In the genomic region with DNA sequence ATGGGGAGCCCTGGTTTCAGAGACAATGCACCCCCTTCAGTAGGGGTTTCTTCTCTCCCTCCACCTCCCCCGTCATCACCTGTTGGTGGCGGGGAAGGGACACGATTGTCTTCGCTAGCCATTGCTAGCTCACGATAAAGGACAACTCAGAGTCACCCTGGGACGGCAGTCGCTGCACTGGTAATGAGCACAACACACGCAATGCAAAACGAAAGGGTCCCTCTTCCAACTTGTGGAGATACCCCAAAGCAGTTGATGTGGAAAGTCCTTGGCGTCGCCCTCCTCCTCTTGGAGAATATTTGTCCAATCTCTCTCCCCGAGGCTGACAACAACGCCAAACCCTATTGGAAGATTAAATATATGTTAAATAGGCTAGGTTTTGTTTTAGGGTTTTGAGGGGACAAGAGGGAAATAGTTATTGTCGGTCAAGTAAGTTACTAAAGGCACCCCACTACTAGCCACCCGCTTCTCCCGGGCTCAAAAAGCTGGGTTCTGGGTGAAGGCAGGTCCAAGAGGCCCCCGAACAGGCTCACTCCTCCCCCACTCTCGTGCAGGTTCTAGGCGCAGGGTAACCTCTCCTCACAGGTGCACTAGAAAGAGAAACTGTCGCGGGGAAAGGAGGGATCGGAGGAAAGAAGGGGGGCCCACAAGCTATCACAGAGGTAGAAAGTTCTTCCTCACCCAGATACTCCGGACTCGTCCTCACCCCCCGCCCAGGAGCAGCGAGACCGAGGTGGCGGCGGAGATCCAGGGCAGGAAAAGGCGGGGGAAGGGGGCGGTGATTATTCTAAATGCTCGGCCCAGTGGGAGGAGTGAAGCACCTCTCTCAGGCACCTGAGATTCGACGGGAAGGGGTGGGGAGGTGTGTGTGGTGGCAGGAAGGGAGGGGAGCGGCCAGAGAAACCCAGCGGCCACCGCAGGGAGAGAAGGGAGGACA, we compare ENCODE assay signal across 1 cellular context.
TF ChIP-seq lines count a peak whose summit lies in the region.

A gene with protein sequence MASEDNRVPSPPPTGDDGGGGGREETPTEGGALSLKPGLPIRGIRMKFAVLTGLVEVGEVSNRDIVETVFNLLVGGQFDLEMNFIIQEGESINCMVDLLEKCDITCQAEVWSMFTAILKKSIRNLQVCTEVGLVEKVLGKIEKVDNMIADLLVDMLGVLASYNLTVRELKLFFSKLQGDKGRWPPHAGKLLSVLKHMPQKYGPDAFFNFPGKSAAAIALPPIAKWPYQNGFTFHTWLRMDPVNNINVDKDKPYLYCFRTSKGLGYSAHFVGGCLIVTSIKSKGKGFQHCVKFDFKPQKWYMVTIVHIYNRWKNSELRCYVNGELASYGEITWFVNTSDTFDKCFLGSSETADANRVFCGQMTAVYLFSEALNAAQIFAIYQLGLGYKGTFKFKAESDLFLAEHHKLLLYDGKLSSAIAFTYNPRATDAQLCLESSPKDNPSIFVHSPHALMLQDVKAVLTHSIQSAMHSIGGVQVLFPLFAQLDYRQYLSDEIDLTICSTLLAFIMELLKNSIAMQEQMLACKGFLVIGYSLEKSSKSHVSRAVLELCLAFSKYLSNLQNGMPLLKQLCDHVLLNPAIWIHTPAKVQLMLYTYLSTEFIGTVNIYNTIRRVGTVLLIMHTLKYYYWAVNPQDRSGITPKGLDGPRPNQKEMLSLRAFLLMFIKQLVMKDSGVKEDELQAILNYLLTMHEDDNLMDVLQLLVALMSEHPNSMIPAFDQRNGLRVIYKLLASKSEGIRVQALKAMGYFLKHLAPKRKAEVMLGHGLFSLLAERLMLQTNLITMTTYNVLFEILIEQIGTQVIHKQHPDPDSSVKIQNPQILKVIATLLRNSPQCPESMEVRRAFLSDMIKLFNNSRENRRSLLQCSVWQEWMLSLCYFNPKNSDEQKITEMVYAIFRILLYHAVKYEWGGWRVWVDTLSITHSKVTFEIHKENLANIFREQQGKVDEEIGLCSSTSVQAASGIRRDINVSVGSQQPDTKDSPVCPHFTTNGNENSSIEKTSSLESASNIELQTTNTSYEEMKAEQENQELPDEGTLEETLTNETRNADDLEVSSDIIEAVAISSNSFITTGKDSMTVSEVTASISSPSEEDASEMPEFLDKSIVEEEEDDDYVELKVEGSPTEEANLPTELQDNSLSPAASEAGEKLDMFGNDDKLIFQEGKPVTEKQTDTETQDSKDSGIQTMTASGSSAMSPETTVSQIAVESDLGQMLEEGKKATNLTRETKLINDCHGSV (N-terminal part only) (minus strand): TSS at position 764 of the 937 bp plus-strand sequence. CDS start 642 bp downstream, at position 122.

TF ChIP-seq in HepG2, 621 proteins besides CTCF, POLR2A, EP300 and RAD21 (continued from another document and continues in another):
- TF ChIP-seq, protein P1, sequence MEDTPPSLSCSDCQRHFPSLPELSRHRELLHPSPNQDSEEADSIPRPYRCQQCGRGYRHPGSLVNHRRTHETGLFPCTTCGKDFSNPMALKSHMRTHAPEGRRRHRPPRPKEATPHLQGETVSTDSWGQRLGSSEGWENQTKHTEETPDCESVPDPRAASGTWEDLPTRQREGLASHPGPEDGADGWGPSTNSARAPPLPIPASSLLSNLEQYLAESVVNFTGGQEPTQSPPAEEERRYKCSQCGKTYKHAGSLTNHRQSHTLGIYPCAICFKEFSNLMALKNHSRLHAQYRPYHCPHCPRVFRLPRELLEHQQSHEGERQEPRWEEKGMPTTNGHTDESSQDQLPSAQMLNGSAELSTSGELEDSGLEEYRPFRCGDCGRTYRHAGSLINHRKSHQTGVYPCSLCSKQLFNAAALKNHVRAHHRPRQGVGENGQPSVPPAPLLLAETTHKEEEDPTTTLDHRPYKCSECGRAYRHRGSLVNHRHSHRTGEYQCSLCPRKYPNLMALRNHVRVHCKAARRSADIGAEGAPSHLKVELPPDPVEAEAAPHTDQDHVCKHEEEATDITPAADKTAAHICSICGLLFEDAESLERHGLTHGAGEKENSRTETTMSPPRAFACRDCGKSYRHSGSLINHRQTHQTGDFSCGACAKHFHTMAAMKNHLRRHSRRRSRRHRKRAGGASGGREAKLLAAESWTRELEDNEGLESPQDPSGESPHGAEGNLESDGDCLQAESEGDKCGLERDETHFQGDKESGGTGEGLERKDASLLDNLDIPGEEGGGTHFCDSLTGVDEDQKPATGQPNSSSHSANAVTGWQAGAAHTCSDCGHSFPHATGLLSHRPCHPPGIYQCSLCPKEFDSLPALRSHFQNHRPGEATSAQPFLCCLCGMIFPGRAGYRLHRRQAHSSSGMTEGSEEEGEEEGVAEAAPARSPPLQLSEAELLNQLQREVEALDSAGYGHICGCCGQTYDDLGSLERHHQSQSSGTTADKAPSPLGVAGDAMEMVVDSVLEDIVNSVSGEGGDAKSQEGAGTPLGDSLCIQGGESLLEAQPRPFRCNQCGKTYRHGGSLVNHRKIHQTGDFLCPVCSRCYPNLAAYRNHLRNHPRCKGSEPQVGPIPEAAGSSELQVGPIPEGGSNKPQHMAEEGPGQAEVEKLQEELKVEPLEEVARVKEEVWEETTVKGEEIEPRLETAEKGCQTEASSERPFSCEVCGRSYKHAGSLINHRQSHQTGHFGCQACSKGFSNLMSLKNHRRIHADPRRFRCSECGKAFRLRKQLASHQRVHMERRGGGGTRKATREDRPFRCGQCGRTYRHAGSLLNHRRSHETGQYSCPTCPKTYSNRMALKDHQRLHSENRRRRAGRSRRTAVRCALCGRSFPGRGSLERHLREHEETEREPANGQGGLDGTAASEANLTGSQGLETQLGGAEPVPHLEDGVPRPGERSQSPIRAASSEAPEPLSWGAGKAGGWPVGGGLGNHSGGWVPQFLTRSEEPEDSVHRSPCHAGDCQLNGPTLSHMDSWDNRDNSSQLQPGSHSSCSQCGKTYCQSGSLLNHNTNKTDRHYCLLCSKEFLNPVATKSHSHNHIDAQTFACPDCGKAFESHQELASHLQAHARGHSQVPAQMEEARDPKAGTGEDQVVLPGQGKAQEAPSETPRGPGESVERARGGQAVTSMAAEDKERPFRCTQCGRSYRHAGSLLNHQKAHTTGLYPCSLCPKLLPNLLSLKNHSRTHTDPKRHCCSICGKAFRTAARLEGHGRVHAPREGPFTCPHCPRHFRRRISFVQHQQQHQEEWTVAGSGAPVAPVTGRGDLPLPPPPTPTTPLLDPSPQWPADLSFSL (CRISPR knock-in tag; IDR thresholded peaks at IDR 0.05): no peak
- TF ChIP-seq EEA1 (CRISPR knock-in tag; IDR thresholded peaks at IDR 0.05; ENCODE audit: borderline replicate concordance): no peak
- TF ChIP-seq DNMT3B (CRISPR knock-in tag; conservative IDR thresholded peaks at IDR 0.05): no peak
- TF ChIP-seq AKAP8 (CRISPR knock-in tag; IDR thresholded peaks at IDR 0.05): no peak
- TF ChIP-seq, protein P2, sequence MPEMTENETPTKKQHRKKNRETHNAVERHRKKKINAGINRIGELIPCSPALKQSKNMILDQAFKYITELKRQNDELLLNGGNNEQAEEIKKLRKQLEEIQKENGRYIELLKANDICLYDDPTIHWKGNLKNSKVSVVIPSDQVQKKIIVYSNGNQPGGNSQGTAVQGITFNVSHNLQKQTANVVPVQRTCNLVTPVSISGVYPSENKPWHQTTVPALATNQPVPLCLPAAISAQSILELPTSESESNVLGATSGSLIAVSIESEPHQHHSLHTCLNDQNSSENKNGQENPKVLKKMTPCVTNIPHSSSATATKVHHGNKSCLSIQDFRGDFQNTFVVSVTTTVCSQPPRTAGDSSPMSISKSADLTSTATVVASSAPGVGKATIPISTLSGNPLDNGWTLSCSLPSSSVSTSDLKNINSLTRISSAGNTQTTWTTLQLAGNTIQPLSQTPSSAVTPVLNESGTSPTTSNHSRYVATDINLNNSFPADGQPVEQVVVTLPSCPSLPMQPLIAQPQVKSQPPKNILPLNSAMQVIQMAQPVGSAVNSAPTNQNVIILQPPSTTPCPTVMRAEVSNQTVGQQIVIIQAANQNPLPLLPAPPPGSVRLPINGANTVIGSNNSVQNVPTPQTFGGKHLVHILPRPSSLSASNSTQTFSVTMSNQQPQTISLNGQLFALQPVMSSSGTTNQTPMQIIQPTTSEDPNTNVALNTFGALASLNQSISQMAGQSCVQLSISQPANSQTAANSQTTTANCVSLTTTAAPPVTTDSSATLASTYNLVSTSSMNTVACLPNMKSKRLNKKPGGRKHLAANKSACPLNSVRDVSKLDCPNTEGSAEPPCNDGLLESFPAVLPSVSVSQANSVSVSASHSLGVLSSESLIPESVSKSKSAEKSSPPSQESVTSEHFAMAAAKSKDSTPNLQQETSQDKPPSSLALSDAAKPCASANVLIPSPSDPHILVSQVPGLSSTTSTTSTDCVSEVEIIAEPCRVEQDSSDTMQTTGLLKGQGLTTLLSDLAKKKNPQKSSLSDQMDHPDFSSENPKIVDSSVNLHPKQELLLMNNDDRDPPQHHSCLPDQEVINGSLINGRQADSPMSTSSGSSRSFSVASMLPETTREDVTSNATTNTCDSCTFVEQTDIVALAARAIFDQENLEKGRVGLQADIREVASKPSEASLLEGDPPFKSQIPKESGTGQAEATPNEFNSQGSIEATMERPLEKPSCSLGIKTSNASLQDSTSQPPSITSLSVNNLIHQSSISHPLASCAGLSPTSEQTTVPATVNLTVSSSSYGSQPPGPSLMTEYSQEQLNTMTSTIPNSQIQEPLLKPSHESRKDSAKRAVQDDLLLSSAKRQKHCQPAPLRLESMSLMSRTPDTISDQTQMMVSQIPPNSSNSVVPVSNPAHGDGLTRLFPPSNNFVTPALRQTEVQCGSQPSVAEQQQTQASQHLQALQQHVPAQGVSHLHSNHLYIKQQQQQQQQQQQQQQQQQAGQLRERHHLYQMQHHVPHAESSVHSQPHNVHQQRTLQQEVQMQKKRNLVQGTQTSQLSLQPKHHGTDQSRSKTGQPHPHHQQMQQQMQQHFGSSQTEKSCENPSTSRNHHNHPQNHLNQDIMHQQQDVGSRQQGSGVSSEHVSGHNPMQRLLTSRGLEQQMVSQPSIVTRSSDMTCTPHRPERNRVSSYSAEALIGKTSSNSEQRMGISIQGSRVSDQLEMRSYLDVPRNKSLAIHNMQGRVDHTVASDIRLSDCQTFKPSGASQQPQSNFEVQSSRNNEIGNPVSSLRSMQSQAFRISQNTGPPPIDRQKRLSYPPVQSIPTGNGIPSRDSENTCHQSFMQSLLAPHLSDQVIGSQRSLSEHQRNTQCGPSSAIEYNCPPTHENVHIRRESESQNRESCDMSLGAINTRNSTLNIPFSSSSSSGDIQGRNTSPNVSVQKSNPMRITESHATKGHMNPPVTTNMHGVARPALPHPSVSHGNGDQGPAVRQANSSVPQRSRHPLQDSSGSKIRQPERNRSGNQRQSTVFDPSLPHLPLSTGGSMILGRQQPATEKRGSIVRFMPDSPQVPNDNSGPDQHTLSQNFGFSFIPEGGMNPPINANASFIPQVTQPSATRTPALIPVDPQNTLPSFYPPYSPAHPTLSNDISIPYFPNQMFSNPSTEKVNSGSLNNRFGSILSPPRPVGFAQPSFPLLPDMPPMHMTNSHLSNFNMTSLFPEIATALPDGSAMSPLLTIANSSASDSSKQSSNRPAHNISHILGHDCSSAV (CRISPR knock-in tag; IDR thresholded peaks at IDR 0.05; ENCODE audit: borderline replicate concordance): peak; percentile 4; the same call in 1 of the 2 replicates
- TF ChIP-seq, protein P3, sequence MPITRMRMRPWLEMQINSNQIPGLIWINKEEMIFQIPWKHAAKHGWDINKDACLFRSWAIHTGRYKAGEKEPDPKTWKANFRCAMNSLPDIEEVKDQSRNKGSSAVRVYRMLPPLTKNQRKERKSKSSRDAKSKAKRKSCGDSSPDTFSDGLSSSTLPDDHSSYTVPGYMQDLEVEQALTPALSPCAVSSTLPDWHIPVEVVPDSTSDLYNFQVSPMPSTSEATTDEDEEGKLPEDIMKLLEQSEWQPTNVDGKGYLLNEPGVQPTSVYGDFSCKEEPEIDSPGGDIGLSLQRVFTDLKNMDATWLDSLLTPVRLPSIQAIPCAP (CRISPR knock-in tag; IDR thresholded peaks at IDR 0.05; ENCODE audit: low read depth): no peak
- TF ChIP-seq ZNF772 (CRISPR knock-in tag; IDR thresholded peaks at IDR 0.05): no peak
- TF ChIP-seq, protein P4, sequence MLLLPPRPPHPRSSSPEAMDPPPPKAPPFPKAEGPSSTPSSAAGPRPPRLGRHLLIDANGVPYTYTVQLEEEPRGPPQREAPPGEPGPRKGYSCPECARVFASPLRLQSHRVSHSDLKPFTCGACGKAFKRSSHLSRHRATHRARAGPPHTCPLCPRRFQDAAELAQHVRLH (CRISPR knock-in tag; IDR thresholded peaks at IDR 0.05; ENCODE audit: borderline replicate concordance, low read depth): no peak
- no peak for TF ChIP-seq SOX6 (IDR thresholded peaks at IDR 0.05)
- peak; percentile 13; the same call in 1 of the 2 replicates for TF ChIP-seq SOX6 (CRISPR knock-in tag; IDR thresholded peaks at IDR 0.05)
- TF ChIP-seq ATF1 (CRISPR knock-in tag; IDR thresholded peaks at IDR 0.05): no peak
- TF ChIP-seq ZNF230 (CRISPR knock-in tag; IDR thresholded peaks at IDR 0.05): no peak
- TF ChIP-seq MAF1 (CRISPR knock-in tag; IDR thresholded peaks at IDR 0.05; ENCODE audit: borderline replicate concordance): no peak
- no peak for TF ChIP-seq NR3C1 (CRISPR knock-in tag; IDR thresholded peaks at IDR 0.05)
- TF ChIP-seq, protein P5, sequence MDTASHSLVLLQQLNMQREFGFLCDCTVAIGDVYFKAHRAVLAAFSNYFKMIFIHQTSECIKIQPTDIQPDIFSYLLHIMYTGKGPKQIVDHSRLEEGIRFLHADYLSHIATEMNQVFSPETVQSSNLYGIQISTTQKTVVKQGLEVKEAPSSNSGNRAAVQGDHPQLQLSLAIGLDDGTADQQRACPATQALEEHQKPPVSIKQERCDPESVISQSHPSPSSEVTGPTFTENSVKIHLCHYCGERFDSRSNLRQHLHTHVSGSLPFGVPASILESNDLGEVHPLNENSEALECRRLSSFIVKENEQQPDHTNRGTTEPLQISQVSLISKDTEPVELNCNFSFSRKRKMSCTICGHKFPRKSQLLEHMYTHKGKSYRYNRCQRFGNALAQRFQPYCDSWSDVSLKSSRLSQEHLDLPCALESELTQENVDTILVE (CRISPR knock-in tag; IDR thresholded peaks at IDR 0.05): no peak; the same call in 1 of the 2 replicates
- TF ChIP-seq, protein P6, sequence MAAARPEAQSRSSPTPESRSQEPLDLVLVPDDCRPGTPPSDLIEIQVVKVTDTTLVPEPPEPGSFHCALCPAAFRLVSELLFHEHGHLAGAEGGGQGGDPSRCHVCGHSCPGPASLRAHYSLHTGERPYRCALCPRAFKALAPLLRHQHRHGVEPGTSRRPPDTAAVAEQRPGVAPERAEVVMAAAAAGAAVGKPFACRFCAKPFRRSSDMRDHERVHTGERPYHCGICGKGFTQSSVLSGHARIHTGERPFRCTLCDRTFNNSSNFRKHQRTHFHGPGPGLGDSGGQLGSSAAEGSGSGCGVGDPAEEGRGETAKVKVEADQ (CRISPR knock-in tag; IDR thresholded peaks at IDR 0.05; ENCODE audit: borderline replicate concordance): no peak
- TF ChIP-seq, protein P7, sequence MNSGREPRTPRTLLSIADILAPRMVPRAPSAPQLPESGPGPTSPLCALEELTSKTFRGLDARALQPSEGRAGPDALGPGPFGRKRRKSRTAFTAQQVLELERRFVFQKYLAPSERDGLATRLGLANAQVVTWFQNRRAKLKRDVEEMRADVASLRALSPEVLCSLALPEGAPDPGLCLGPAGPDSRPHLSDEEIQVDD (CRISPR knock-in tag; IDR thresholded peaks at IDR 0.05; ENCODE audit: borderline replicate concordance): no peak
- TF ChIP-seq, protein P8, sequence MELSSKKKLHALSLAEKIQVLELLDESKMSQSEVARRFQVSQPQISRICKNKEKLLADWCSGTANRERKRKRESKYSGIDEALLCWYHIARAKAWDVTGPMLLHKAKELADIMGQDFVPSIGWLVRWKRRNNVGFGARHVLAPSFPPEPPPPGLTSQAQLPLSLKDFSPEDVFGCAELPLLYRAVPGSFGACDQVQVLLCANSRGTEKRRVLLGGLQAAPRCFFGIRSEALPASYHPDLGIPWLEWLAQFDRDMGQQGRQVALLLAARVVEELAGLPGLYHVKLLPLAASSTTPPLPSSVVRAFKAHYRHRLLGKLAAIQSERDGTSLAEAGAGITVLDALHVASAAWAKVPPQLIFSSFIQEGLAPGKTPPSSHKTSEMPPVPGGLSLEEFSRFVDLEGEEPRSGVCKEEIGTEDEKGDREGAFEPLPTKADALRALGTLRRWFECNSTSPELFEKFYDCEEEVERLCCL (CRISPR knock-in tag; IDR thresholded peaks at IDR 0.05; ENCODE audit: borderline replicate concordance): no peak
